17 cellular contexts compared by ENCODE assay signal in genomic region chr3:113228969-113229368, GRCh38. TPM values are rescaled to one million over a fixed set of nuclear protein-coding genes. Genes with fewer than 3 reads are reported as not detected.
A peak's percentile ranks its signal among the peaks of the same experiment; 100 is the strongest.
DNase-seq lines count a peak whose midpoint lies in the region; ATAC-seq, FAIRE-seq and TF ChIP-seq lines count a peak whose summit lies in the region.
"Had no signal": no experiment of that assay in that cellular context is flagged by ENCODE, and none has a peak within 500 bp of the region (broad histone marks: within the 10 kb centered on the region; RNA-seq: fewer than 3 reads in every experiment).

No MANE protein-coding gene starts in this region.

- H2BK5ac ChIP-seq in mesenchymal stem cell (ENCODE audit: low read depth, low read length, poor library complexity, severe bottlenecking), result no peak overlapping the region

- H2AK5ac ChIP-seq in mesenchymal stem cell (ENCODE audit: low read length, severe bottlenecking), result no peak overlapping the region

- no peaks in the 10 kb centered on the region for H3K79me2 ChIP-seq in GM23338 (replicated peaks; ENCODE audit: insufficient read depth)

- H3K9me3 Mint-ChIP-seq in GM23338 (no peaks in the 10 kb centered on the region), brain (no peaks in the 10 kb centered on the region), osteocyte (ENCODE audit: unreplicated experiment) (no peaks in the 10 kb centered on the region)

- H2AFZ ChIP-seq in GM23338 (no peak overlapping the region), mesenchymal stem cell (ENCODE audit: low read depth, low read length) (no peak overlapping the region)
- H2AFZ ChIP-seq: PC-9 had no signal

- H3K27ac Mint-ChIP-seq in GM23338 (no peak overlapping the region), brain (peak overlapping the region; percentile 56 to 80 (median 76)), osteocyte (ENCODE audit: unreplicated experiment) (peak overlapping the region; percentile 41)

- TF ChIP-seq CTCF in GM23338 (conservative IDR thresholded peaks at IDR 0.05; ENCODE audit: low read depth in 2 of 2), result no peak
- TF ChIP-seq CTCF in brain (conservative IDR thresholded peaks at IDR 0.05), result no peak
- TF ChIP-seq CTCF in osteocyte (IDR thresholded peaks at IDR 0.05), result no peak

- H3K9me2 ChIP-seq in GM23338 (ENCODE audit: insufficient read depth), result no peaks in the 10 kb centered on the region

- H2BK12ac ChIP-seq in mesenchymal stem cell (ENCODE audit: low read length in 2 of 2), result no peak overlapping the region

- no peak overlapping the region for H4K91ac ChIP-seq in mesenchymal stem cell (ENCODE audit: low read length)

- H3K4me3 Mint-ChIP-seq in GM23338, result no peak overlapping the region
- H3K4me3 Mint-ChIP-seq in brain, result peak overlapping the region in 3 of 5 experiments; percentile 2 to 10 (median 5)
- H3K4me3 Mint-ChIP-seq in osteocyte (ENCODE audit: unreplicated experiment), result no peak overlapping the region

- H2BK15ac ChIP-seq in mesenchymal stem cell (ENCODE audit: low read depth, poor library complexity, severe bottlenecking), result no peak overlapping the region

- H3K36me3 ChIP-seq in GM23338 (ENCODE audit: insufficient read depth) (no peaks in the 10 kb centered on the region), mesenchymal stem cell (ENCODE audit: control insufficient read depth in 1 of 2, insufficient read depth in 2 of 2, low read depth in 1 of 2, low read length in 2 of 2) (peaks cover 17 to 36% of the 10 kb centered on the region in 2 experiments), small intestine (ENCODE audit: control insufficient read depth in 2 of 2, insufficient read depth in 2 of 2, low read length in 2 of 2) (no peaks in the 10 kb centered on the region)
- H3K36me3 ChIP-seq: BLaER1 treated with 17β-estradiol and CSF1 and Interleukin-3, amounts not matched to agents 10 nM and 100 nM had no signal

- H4K20me1 ChIP-seq in GM23338 (replicated peaks; ENCODE audit: insufficient read depth), result no peaks in the 10 kb centered on the region
- H4K20me1 ChIP-seq: BLaER1 treated with 17β-estradiol and CSF1 and Interleukin-3, amounts not matched to agents 10 nM and 100 nM had no signal

- no peaks in the 10 kb centered on the region for H3K9me3 ChIP-seq in mesenchymal stem cell (ENCODE audit: control insufficient read depth, low read length)
- no peaks in the 10 kb centered on the region for H3K9me3 ChIP-seq in small intestine (ENCODE audit: control insufficient read depth, low read depth)
- H3K9me3 ChIP-seq: A549; BLaER1 treated with 17β-estradiol and CSF1 and Interleukin-3, amounts not matched to agents 10 nM and 100 nM had no signal

- H3K4me1 ChIP-seq in GM23338 (ENCODE audit: insufficient read depth), result peaks cover 11% of the 10 kb centered on the region
- H3K4me1 ChIP-seq in mesenchymal stem cell (ENCODE audit: control insufficient read depth, insufficient read depth, low read depth, low read length), result peaks cover 7% of the 10 kb centered on the region
- no peaks in the 10 kb centered on the region for H3K4me1 ChIP-seq in small intestine (ENCODE audit: control insufficient read depth in 2 of 2, insufficient read depth in 1 of 2, low read depth in 1 of 2, low read length in 1 of 2)

- H3K4me2 ChIP-seq in GM23338 (0 out of 2 replicates have a peak overlapping the region, but pooled peaks have one; percentile 21), mesenchymal stem cell (ENCODE audit: low read length, poor library complexity, severe bottlenecking) (no peak overlapping the region)
- H3K4me2 ChIP-seq: A549; BLaER1 treated with 17β-estradiol and CSF1 and Interleukin-3, amounts not matched to agents 10 nM and 100 nM; PC-9 had no signal

- no peak overlapping the region for H3K14ac ChIP-seq in mesenchymal stem cell (ENCODE audit: low read length in 2 of 2)

- H3K27ac ChIP-seq in GM23338 (ENCODE audit: low read depth) (no peak overlapping the region), mesenchymal stem cell (ENCODE audit: low read length, poor library complexity, severe bottlenecking) (no peak overlapping the region), small intestine (ENCODE audit: low read depth in 1 of 2, low read length in 1 of 2) (no peak overlapping the region)
- H3K27ac ChIP-seq: BLaER1 treated with 17β-estradiol and CSF1 and Interleukin-3, amounts not matched to agents 10 nM and 100 nM; PC-9 had no signal

- ATAC-seq in GM23338 (peak; percentile 86), HG03439 (IDR thresholded peaks at IDR 0.05; ENCODE audit: unreplicated experiment) (no peak), HG03097 (IDR thresholded peaks at IDR 0.05; ENCODE audit: low FRiP score, unreplicated experiment) (no peak)
- ATAC-seq: A549, HepG2 had no signal

- H3K18ac ChIP-seq in mesenchymal stem cell (ENCODE audit: low read depth in 1 of 2, low read length in 2 of 2), result no peak overlapping the region

- peak; percentile 36 for DNase-seq in GM23338 (ENCODE audit: low spot score)
- no peak for DNase-seq in mesenchymal stem cell
- no peak for DNase-seq in osteocyte (ENCODE audit: extremely low spot score, unreplicated experiment)
- DNase-seq in small intestine, result no peak
- DNase-seq in amygdala (lab: John Stamatoyannopoulos, UW), result no peak
- DNase-seq: DMS153, KG1, NCI-H1092 treated with DMSO at 0.1 percent for 48 hours, NCI-H510A treated with DMSO at 0.1 percent for 48 hours, PC-9 had no signal

- H3K36me3 Mint-ChIP-seq in GM23338 (ENCODE audit: low read depth) (no peaks in the 10 kb centered on the region), brain (peaks cover 12% of the 10 kb centered on the region), osteocyte (ENCODE audit: unreplicated experiment) (peaks cover 3% of the 10 kb centered on the region)

- WGBS in mesenchymal stem cell, result 59% methylated on average over 5 of the region's 5 CpGs
- 51 to 58% (median 57%) methylated on average over 5 of the region's 5 CpGs for WGBS in small intestine, 3 donors

- no peak overlapping the region for H4K8ac ChIP-seq in mesenchymal stem cell (ENCODE audit: low read length)

- FAIRE-seq in small intestine (lab: Jason Lieb, UNC), result no peak
- FAIRE-seq: A549, H54, HepG2 had no signal

- no peak overlapping the region for H2BK120ac ChIP-seq in mesenchymal stem cell (ENCODE audit: low read depth, low read length)

- H3F3A ChIP-seq in GM23338 (replicated peaks; ENCODE audit: low read depth), result no peaks in the 10 kb centered on the region

- H3K4me1 Mint-ChIP-seq in GM23338 (peaks cover 35% of the 10 kb centered on the region), brain (peaks cover 87% of the 10 kb centered on the region), osteocyte (ENCODE audit: unreplicated experiment) (peaks cover 31% of the 10 kb centered on the region)

- peaks cover 25% of the 10 kb centered on the region for H3K79me1 ChIP-seq in mesenchymal stem cell (replicated peaks; ENCODE audit: low read length, poor library complexity, severe bottlenecking)

- H3K23ac ChIP-seq in mesenchymal stem cell (ENCODE audit: low read length in 2 of 2), result no peak overlapping the region

- no peak overlapping the region for H3K4ac ChIP-seq in mesenchymal stem cell (ENCODE audit: low read depth in 1 of 2, low read length in 2 of 2)

- H3K4me3 ChIP-seq in GM23338 (no peak overlapping the region), mesenchymal stem cell (ENCODE audit: insufficient read depth in 1 of 2, low read depth in 1 of 2, low read length in 2 of 2) (no peak overlapping the region), small intestine (ENCODE audit: low read depth in 1 of 2, low read length in 2 of 2) (no peak overlapping the region)
- H3K4me3 ChIP-seq: A549; BLaER1 treated with 17β-estradiol and CSF1 and Interleukin-3, amounts not matched to agents 10 nM and 100 nM; PC-9 had no signal

- H3K27me3 Mint-ChIP-seq in GM23338 (ENCODE audit: insufficient read depth, low read depth, poor library complexity) (peaks cover 9% of the 10 kb centered on the region), brain (peaks cover 7% of the 10 kb centered on the region), osteocyte (ENCODE audit: unreplicated experiment) (no peaks in the 10 kb centered on the region)

- H3K9ac ChIP-seq in mesenchymal stem cell (ENCODE audit: low read length), result peak overlapping the region; percentile 25
- H3K9ac ChIP-seq: BLaER1 treated with 17β-estradiol and CSF1 and Interleukin-3, amounts not matched to agents 10 nM and 100 nM had no signal

- H3K27me3 ChIP-seq in GM23338 (ENCODE audit: insufficient read depth) (no peaks in the 10 kb centered on the region), mesenchymal stem cell (ENCODE audit: control insufficient read depth in 1 of 2, insufficient read depth in 1 of 2, low read length in 2 of 2) (no peaks in the 10 kb centered on the region), small intestine (ENCODE audit: control insufficient read depth in 2 of 2, insufficient read depth in 2 of 2, low read length in 2 of 2) (no peaks in the 10 kb centered on the region)
- H3K27me3 ChIP-seq: BLaER1 treated with 17β-estradiol and CSF1 and Interleukin-3, amounts not matched to agents 10 nM and 100 nM had no signal

RNA-seq across cellular contexts. Expression of gene BOC, which starts 17.6 kb away (rescaled TPM):
- 3.0 and 4.1 TPM in 2 replicates for total RNA-seq in GM23338 (2014; rRNA removed; shearing (Covaris generic))
- polyA plus RNA-seq in GM23338 (2016; fragmentation: Nextera tagmentation; extraction: Ambion mirVana) (2.1 and 3.2 TPM in 2 replicates), brain (ENCODE audit: insufficient read depth, low read depth, low replicate concordance) (23.3 TPM), small intestine (1 to 10 TPM in 2 of 3 donors, under 1 TPM in 1; 0.22 to 4.6 (median 1.9) TPM)
- 40.7 TPM for polyA plus RNA-seq in mesenchymal stem cell (2013, experiment 1 of 2)
- 41.6 TPM for polyA plus RNA-seq in mesenchymal stem cell (2013, experiment 2 of 2)
- 17.9 and 22.4 TPM in 2 replicates for total RNA-seq in osteocyte
- total RNA-seq: HepG2 had no signal

Comparison
In these comparisons a context has a peak if more than half of its experiments do, and no peak if none do; other contexts are left out.
1. H3K4me3 Mint-ChIP-seq: peak in brain (3 of 5); none in GM23338 (single experiment) and osteocyte (single experiment).